12 cellular contexts compared by ENCODE assay signal in genomic region chr16:5042574-5043171, GRCh38. TPM values are rescaled to one million over a fixed set of nuclear protein-coding genes. Genes with fewer than 3 reads are reported as not detected.
DNase-seq lines count a peak whose midpoint lies in the region; ATAC-seq and TF ChIP-seq lines count a peak whose summit lies in the region.
"Had no signal": no experiment of that assay in that cellular context is flagged by ENCODE, and none has a peak within 500 bp of the region (broad histone marks: within the 10 kb centered on the region; RNA-seq: fewer than 3 reads in every experiment).

No MANE protein-coding gene starts in this region.

- peak; percentile 8 for TF ChIP-seq CTCF in GM13976 (IDR thresholded peaks at IDR 0.05; ENCODE audit: borderline replicate concordance, control extremely low read depth, extremely low read depth, insufficient read depth, missing control alignments)
- peak; percentile 25; the same call in 1 of the 2 replicates for TF ChIP-seq CTCF in MM.1S (IDR thresholded peaks at IDR 0.05; ENCODE audit: low read length)
- peak; percentile 25 for TF ChIP-seq CTCF in brain microvascular endothelial cell (IDR thresholded peaks at IDR 0.05; ENCODE audit: low read depth, low read length, missing control alignments)
- TF ChIP-seq CTCF in osteoblast (IDR thresholded peaks at IDR 0.05; ENCODE audit: extremely low read depth, low read depth, low read length): peak; percentile 30

- H3K9ac ChIP-seq in MM.1S (ENCODE audit: low read length): no peak overlapping the region

- H3K27me3 ChIP-seq in MM.1S (replicated peaks; ENCODE audit: insufficient read depth, low read length) (peaks cover 3% of the 10 kb centered on the region), brain microvascular endothelial cell (replicated peaks) (no peaks in the 10 kb centered on the region), osteoblast (ENCODE audit: insufficient read depth, low read length) (peaks cover 3% of the 10 kb centered on the region)

- in situ Hi-C loops in GM13976 (cut with MboI; ENCODE audit: low sequenced_read_pairs, unreplicated experiment): no loop called here
- in situ Hi-C loops in brain microvascular endothelial cell (cut with HindIII; ENCODE audit: low pct_ligation_motif_present, low sequenced_read_pairs): no loop called here

- no peaks in the 10 kb centered on the region for H3K79me2 ChIP-seq in MM.1S (ENCODE audit: low read length)
- H3K79me2 ChIP-seq in osteoblast (ENCODE audit: insufficient read depth, low read length): no peaks in the 10 kb centered on the region

- DNase-seq in GM13976 (ENCODE audit: low spot score) (no peak), MM.1S (peak; percentile 51), brain microvascular endothelial cell (peak; percentile 24), osteoblast (ENCODE audit: insufficient read length, low spot score, missing footprints) (no peak), occipital lobe (lab: John Stamatoyannopoulos, UW) (no peak)
- DNase-seq: activated CD8-positive, alpha-beta memory T cell treated with anti-CD3 and anti-CD28 coated beads, Interleukin-2, amount 50 U/mL, for 48 hours; activated naive CD8-positive, alpha-beta T cell treated with anti-CD3 and anti-CD28 coated beads, Interleukin-2, amount 50 U/mL, for 24 hours; Caco-2; effector CD4-positive, alpha-beta T cell had no signal

- no peaks in the 10 kb centered on the region for H4K20me1 ChIP-seq in MM.1S (ENCODE audit: insufficient read depth, low read length)
- no peaks in the 10 kb centered on the region for H4K20me1 ChIP-seq in osteoblast (ENCODE audit: insufficient read depth, low read length)

- H3K4me2 ChIP-seq in MM.1S (ENCODE audit: low read depth, low read length): peak overlapping the region; percentile 37; the same call in 1 of the 2 replicates
- no peak overlapping the region for H3K4me2 ChIP-seq in osteoblast (ENCODE audit: insufficient read depth, low read length)

- H3K27ac ChIP-seq in MM.1S (ENCODE audit: low read length) (no peak overlapping the region), brain microvascular endothelial cell (no peak overlapping the region), osteoblast (ENCODE audit: low read depth, low read length) (no peak overlapping the region)

- H3F3A ChIP-seq in MM.1S (ENCODE audit: insufficient read depth, low read length): peaks cover 13% of the 10 kb centered on the region

- H3K9me3 ChIP-seq in MM.1S (replicated peaks; ENCODE audit: insufficient read depth, low read length) (no peaks in the 10 kb centered on the region), osteoblast (ENCODE audit: low read depth, low read length) (no peaks in the 10 kb centered on the region)
- H3K9me3 ChIP-seq: Caco-2 had no signal

- ATAC-seq in HG03045 (IDR thresholded peaks at IDR 0.05; ENCODE audit: unreplicated experiment) (no peak), GM21423 (IDR thresholded peaks at IDR 0.05; ENCODE audit: unreplicated experiment) (no peak)
- ATAC-seq: activated naive CD8-positive, alpha-beta T cell treated with anti-CD3 and anti-CD28 coated beads, Interleukin-2, amount 50 U/mL, for 24 hours had no signal

- no peaks in the 10 kb centered on the region for H3K9me2 ChIP-seq in MM.1S (replicated peaks; ENCODE audit: insufficient read depth, low read length)

- H3K4me1 ChIP-seq in MM.1S (ENCODE audit: low read length): peaks cover 17% of the 10 kb centered on the region
- H3K4me1 ChIP-seq in osteoblast (ENCODE audit: insufficient read depth, low read length): peaks cover 14% of the 10 kb centered on the region

- H3K36me3 ChIP-seq in MM.1S (replicated peaks; ENCODE audit: insufficient read depth, low read length): no peaks in the 10 kb centered on the region
- H3K36me3 ChIP-seq in brain microvascular endothelial cell (replicated peaks): no peaks in the 10 kb centered on the region
- no peaks in the 10 kb centered on the region for H3K36me3 ChIP-seq in osteoblast (ENCODE audit: insufficient read depth, low read length)

- H3K4me3 ChIP-seq in MM.1S (ENCODE audit: low read length) (no peak overlapping the region), brain microvascular endothelial cell (ENCODE audit: low read depth, low read length) (no peak overlapping the region), osteoblast (ENCODE audit: insufficient read depth, low read length) (no peak overlapping the region)

- H2AFZ ChIP-seq in MM.1S (ENCODE audit: low read length): no peak overlapping the region
- H2AFZ ChIP-seq in osteoblast (ENCODE audit: low read length): no peak overlapping the region

RNA-seq across cellular contexts. Expression of gene NAGPA, which starts 8.9 kb away (rescaled TPM):
- total RNA-seq in osteoblast (29.8 and 40.2 TPM in 2 replicates), occipital lobe (12.5 TPM)

RNA-seq across cellular contexts. Expression of gene C16orf89, which starts 23.1 kb away (rescaled TPM):
- 0.59 TPM in 1 of 2 replicates, not detected in the other for total RNA-seq in osteoblast
- total RNA-seq in occipital lobe: 5.0 TPM
- total RNA-seq: Caco-2, lung microvascular endothelial cell had no signal

RNA-seq across cellular contexts. Expression of gene ALG1, which starts 29.0 kb away (rescaled TPM):
- total RNA-seq in osteoblast (43.3 and 43.4 TPM in 2 replicates), occipital lobe (11.4 TPM)

RNA-seq across cellular contexts. Expression of gene EEF2KMT, which starts 54.9 kb away (rescaled TPM):
- total RNA-seq in osteoblast (9.0 and 11.2 TPM in 2 replicates), occipital lobe (2.2 TPM)

Comparison
In these comparisons a context has a peak if more than half of its experiments do, and no peak if none do; other contexts are left out.
1. DNase-seq: peak in MM.1S (single experiment) and brain microvascular endothelial cell (single experiment); none in GM13976 (single experiment), osteoblast (single experiment) and occipital lobe (single experiment).
2. Peak in every context shown above with its lines, with median percentiles within 50 percentile points of each other: CTCF ChIP-seq.